8 cellular contexts compared by ENCODE assay signal in genomic region chr22:16891892-16892291, GRCh38.
DNase-seq lines count a peak whose midpoint lies in the region; ATAC-seq, FAIRE-seq and TF ChIP-seq lines count a peak whose summit lies in the region.
"Not testable (repeated sequence)": the region's sequence is repeated elsewhere in the genome, so short reads cannot be mapped to it uniquely, and the experiment has no call there.

No MANE protein-coding gene starts in this region.

- not testable (repeated sequence) for H3K79me2 ChIP-seq in DND-41 (ENCODE audit: insufficient read depth, low read length); OCI-LY3 (ENCODE audit: low read length); hepatocyte; neural cell (replicated peaks; ENCODE audit: insufficient read depth, low read length)

- not testable (repeated sequence) for TF ChIP-seq EP300 in neural cell (conservative IDR thresholded peaks at IDR 0.05; ENCODE audit: poor library complexity, severe bottlenecking)

- H3K4me1 ChIP-seq in DND-41 (ENCODE audit: insufficient read depth, low read length); OCI-LY3 (ENCODE audit: low read length); hepatocyte (ENCODE audit: insufficient read depth); small intestine (ENCODE audit: control insufficient read depth in 2 of 2, insufficient read depth in 1 of 2, low read depth in 1 of 2, low read length in 1 of 2): not testable (repeated sequence)

- not testable (repeated sequence) for H3K9me3 ChIP-seq in DND-41 (ENCODE audit: insufficient read depth, low read length, severe bottlenecking); OCI-LY3 (ENCODE audit: insufficient read depth, low read length); hepatocyte (ENCODE audit: low read depth); neural cell (ENCODE audit: low read length); small intestine (ENCODE audit: control insufficient read depth, low read depth)

- ATAC-seq in DND-41 (ENCODE audit: insufficient read depth, low read depth), result not testable (repeated sequence)

- H3K36me3 ChIP-seq in DND-41 (ENCODE audit: insufficient read depth, low read length); OCI-LY3 (replicated peaks; ENCODE audit: low read depth, low read length); hepatocyte (replicated peaks; ENCODE audit: insufficient read depth, low read depth); neural cell (ENCODE audit: insufficient read depth, low read length); small intestine (ENCODE audit: control insufficient read depth in 2 of 2, insufficient read depth in 2 of 2, low read length in 2 of 2): not testable (repeated sequence)

- not testable (repeated sequence) for DNase-seq in DND-41; astrocyte of the spinal cord (ENCODE audit: low read depth, low spot score); hepatocyte (ENCODE audit: low spot score); small intestine

- WGBS in hepatocyte (ENCODE audit: low lambda C conversion rate, missing lambda C conversion rate), result 4% methylated on average over 4 of the region's 4 CpGs
- 0 to 1% (median 1%) methylated on average over 3 of the region's 4 CpGs for WGBS in small intestine, 3 donors

- not testable (repeated sequence) for H4K20me1 ChIP-seq in DND-41 (ENCODE audit: insufficient read depth, low read length); OCI-LY3 (ENCODE audit: insufficient read depth, low read length); hepatocyte (ENCODE audit: insufficient read depth, poor library complexity, severe bottlenecking); neural cell (ENCODE audit: insufficient read depth)

- H2AFZ ChIP-seq in DND-41 (ENCODE audit: low read depth, low read length); OCI-LY3 (ENCODE audit: low read depth, low read length); hepatocyte; neural cell (ENCODE audit: low read depth, low read length): not testable (repeated sequence)

- not testable (repeated sequence) for H3K27ac ChIP-seq in 22Rv1; DND-41 (ENCODE audit: low read length); OCI-LY3 (ENCODE audit: low read length); hepatocyte; neural cell (ENCODE audit: low read length); small intestine (ENCODE audit: low read depth in 1 of 2, low read length in 1 of 2)

- H3K4me3 ChIP-seq in DND-41 (ENCODE audit: low read depth in 1 of 2, low read length in 2 of 2); OCI-LY3 (ENCODE audit: low read length); astrocyte of the spinal cord (ENCODE audit: low read depth, low read length); hepatocyte; neural cell (ENCODE audit: low read length); small intestine (ENCODE audit: low read depth in 1 of 2, low read length in 2 of 2): not testable (repeated sequence)

- TF ChIP-seq CTCF in 22Rv1 (IDR thresholded peaks at IDR 0.05) (peak; percentile 36), DND-41 (IDR thresholded peaks at IDR 0.05; ENCODE audit: borderline replicate concordance, extremely low read depth, low read length, poor library complexity, severe bottlenecking) (peak; percentile 38), OCI-LY3 (IDR thresholded peaks at IDR 0.05; ENCODE audit: low read depth, low read length) (peak; percentile 28), astrocyte of the spinal cord (IDR thresholded peaks at IDR 0.05; ENCODE audit: low read depth, low read length) (peak; percentile 8), hepatocyte (IDR thresholded peaks at IDR 0.05; ENCODE audit: poor library complexity) (peak; percentile 45), neural cell (IDR thresholded peaks at IDR 0.05; ENCODE audit: poor library complexity, severe bottlenecking) (peak; percentile 56)

- H3K4me2 ChIP-seq in DND-41 (ENCODE audit: insufficient read depth, low read length); OCI-LY3 (ENCODE audit: low read length); hepatocyte; neural cell (ENCODE audit: low read length): not testable (repeated sequence)

- H3K9ac ChIP-seq in DND-41 (ENCODE audit: low read depth, low read length); OCI-LY3 (ENCODE audit: low read length); neural cell (ENCODE audit: low read length): not testable (repeated sequence)

- in situ Hi-C loops in astrocyte of the spinal cord (cut with HindIII; ENCODE audit: low sequenced_read_pairs), result not testable (repeated sequence)

- TF ChIP-seq RAD21 in neural cell (conservative IDR thresholded peaks at IDR 0.05), result not testable (repeated sequence)

- peak; percentile 85 for FAIRE-seq in endometrium (lab: Jason Lieb, UNC)
- peak; percentile 67 for FAIRE-seq in small intestine (lab: Jason Lieb, UNC)

- not testable (repeated sequence) for H3F3A ChIP-seq in neural cell (ENCODE audit: insufficient read depth, low read length, poor library complexity, severe bottlenecking)

- not testable (repeated sequence) for H3K27me3 ChIP-seq in DND-41 (ENCODE audit: insufficient read depth, low read length, poor library complexity); OCI-LY3 (ENCODE audit: low read depth, low read length); hepatocyte; neural cell (ENCODE audit: insufficient read depth, low read depth, low read length); small intestine (ENCODE audit: control insufficient read depth in 2 of 2, insufficient read depth in 2 of 2, low read length in 2 of 2)

- not testable (repeated sequence) for H3K9me2 ChIP-seq in hepatocyte (replicated peaks; ENCODE audit: insufficient read depth); neural cell (ENCODE audit: insufficient read depth, low read length)

TF ChIP-seq in neural cell, 6 proteins besides CTCF, POLR2A, EP300 and RAD21:
- TF ChIP-seq SMC3 (conservative IDR thresholded peaks at IDR 0.05; ENCODE audit: poor library complexity), result peak; percentile 29
